18 cellular contexts compared by ENCODE assay signal in genomic region chr16:83409347-83409746, GRCh38.
DNase-seq lines count a peak whose midpoint lies in the region; ATAC-seq and TF ChIP-seq lines count a peak whose summit lies in the region.
"Had no signal": no experiment of that assay in that cellular context is flagged by ENCODE, and none has a peak within 500 bp of the region (broad histone marks: within the 10 kb centered on the region; RNA-seq: fewer than 3 reads in every experiment).

No MANE protein-coding gene starts in this region.

- intact Hi-C loops in esophagus muscularis mucosa (cut with DNase I) = no loop called here

- no peak overlapping the region for H3K4me3 Mint-ChIP-seq in WTC11
- H3K4me3 Mint-ChIP-seq: CD4-positive, CD25-positive, alpha-beta regulatory T cell; GM23338 had no signal

- H2BK5ac ChIP-seq in neuronal stem cell (ENCODE audit: low read length) = no peak overlapping the region

- POLR2A ChIA-PET in WTC11 (lab: Charles Lee) = no interaction called here

- no peak overlapping the region for H3K23ac ChIP-seq in neuronal stem cell (ENCODE audit: low read depth, low read length, poor library complexity)

- DNase-seq in COLO668 (lab: John Stamatoyannopoulos, UW; ENCODE audit: unreplicated experiment) = peak; percentile 8
- no peak for DNase-seq in WTC11 (ENCODE audit: low spot score)
- DNase-seq in esophagus muscularis mucosa (ENCODE audit: extremely low spot score) = peak; percentile 47
- peak; percentile 17 for DNase-seq in mucosa of gallbladder (ENCODE audit: low spot score)
- no peak for DNase-seq in T-helper 1 cell
- no peak for DNase-seq in neuronal stem cell (ENCODE audit: low spot score)
- DNase-seq: BE2C; Calu3; CD4-positive, CD25-positive, alpha-beta regulatory T cell; DMS 273 treated with DMSO at 0.1 percent for 48 hours; DMS79 treated with DMSO at 0.1 percent for 48 hours; EL; H7 had no signal

- ATAC-seq in WTC11 = no peak
- no peak for ATAC-seq in HG03460 (IDR thresholded peaks at IDR 0.05; ENCODE audit: unreplicated experiment)
- ATAC-seq: A549, GM23338, K562 had no signal

- H3K9me3 ChIP-seq in esophagus muscularis mucosa (no peaks in the 10 kb centered on the region), neuronal stem cell (replicated peaks in 1 of 2; ENCODE audit: control insufficient read depth in 2 of 2, insufficient read depth in 1 of 2, low read depth in 1 of 2, low read length in 2 of 2) (no peaks in the 10 kb centered on the region)
- H3K9me3 ChIP-seq: A549, BE2C had no signal

- H3K79me1 ChIP-seq in neuronal stem cell (ENCODE audit: low read depth, low read length) = no peaks in the 10 kb centered on the region

- H2AK5ac ChIP-seq in neuronal stem cell (ENCODE audit: low read depth, low read length) = no peak overlapping the region

- TF ChIP-seq CTCF in WTC11 (IDR thresholded peaks at IDR 0.05) = no peak
- TF ChIP-seq CTCF in esophagus muscularis mucosa (IDR thresholded peaks at IDR 0.05) = no peak

- no peak overlapping the region for H4K91ac ChIP-seq in neuronal stem cell (ENCODE audit: low read depth, low read length, poor library complexity)

- H3K4me3 ChIP-seq in esophagus muscularis mucosa (no peak overlapping the region), neuronal stem cell (ENCODE audit: low read length in 2 of 2) (no peak overlapping the region)
- H3K4me3 ChIP-seq: A549, GM23338, K562 had no signal

- H3K9ac ChIP-seq in neuronal stem cell (ENCODE audit: low read depth, low read length, poor library complexity) = no peak overlapping the region

- no peak overlapping the region for H2BK120ac ChIP-seq in neuronal stem cell (ENCODE audit: low read depth, low read length)

- no peak for TF ChIP-seq EP300 in esophagus muscularis mucosa (IDR thresholded peaks at IDR 0.05)

- no peaks in the 10 kb centered on the region; the same call in 1 of the 2 replicates for H3K27me3 Mint-ChIP-seq in WTC11 (ENCODE audit: low read depth)
- H3K27me3 Mint-ChIP-seq: CD4-positive, CD25-positive, alpha-beta regulatory T cell had no signal

- WGBS in esophagus muscularis mucosa = 82% methylated on average over 3 of the region's 3 CpGs
- WGBS in neuronal stem cell (ENCODE audit: extremely low coverage in 2 of 2, insufficient read length in 2 of 2, insufficient replicate concordance in 1 of 2), 2 donors = no CpG with 5 or more reads among the region's 3 CpGs

- no peak overlapping the region for H4K8ac ChIP-seq in neuronal stem cell (ENCODE audit: low read depth, low read length)

- H3K36me3 ChIP-seq in esophagus muscularis mucosa (no peaks in the 10 kb centered on the region), neuronal stem cell (replicated peaks in 1 of 2; ENCODE audit: control insufficient read depth in 2 of 2, insufficient read depth in 2 of 2, low read length in 2 of 2) (no peaks in the 10 kb centered on the region)
- H3K36me3 ChIP-seq: BE2C had no signal

- H2AFZ ChIP-seq in neuronal stem cell (ENCODE audit: low read length) = no peak overlapping the region
- H2AFZ ChIP-seq: GM23338 had no signal

- peaks cover 0 to 21% (median 0%) of the 10 kb centered on the region in 4 donors for H3K27me3 ChIP-seq in esophagus muscularis mucosa
- H3K27me3 ChIP-seq in neuronal stem cell (ENCODE audit: control insufficient read depth in 3 of 3, insufficient read depth in 3 of 3, low read depth in 1 of 3, low read length in 3 of 3) = peaks cover 0 to 3% (median 0%) of the 10 kb centered on the region in 3 experiments
- H3K27me3 ChIP-seq: BE2C had no signal

- H3K9me3 Mint-ChIP-seq in WTC11 = no peaks in the 10 kb centered on the region
- H3K9me3 Mint-ChIP-seq: GM23338 had no signal

- H3K27ac ChIP-seq in esophagus muscularis mucosa (replicated peaks in 1 of 4) (no peak overlapping the region), neuronal stem cell (replicated peaks; ENCODE audit: low read length) (no peak overlapping the region)
- H3K27ac ChIP-seq: A549, HL-60 had no signal

- H3K4me2 ChIP-seq in neuronal stem cell (ENCODE audit: insufficient read depth, low read length, poor library complexity, severe bottlenecking) = no peak overlapping the region
- H3K4me2 ChIP-seq: A549, GM23338 had no signal

- H3K36me3 Mint-ChIP-seq in WTC11 = no peaks in the 10 kb centered on the region
- H3K36me3 Mint-ChIP-seq: CD4-positive, CD25-positive, alpha-beta regulatory T cell had no signal

- no peak overlapping the region for H2BK15ac ChIP-seq in neuronal stem cell (ENCODE audit: low read length)

- no peak overlapping the region for H2BK12ac ChIP-seq in neuronal stem cell (ENCODE audit: low read length)

- H3K27ac Mint-ChIP-seq in WTC11 = no peak overlapping the region
- H3K27ac Mint-ChIP-seq: CD4-positive, CD25-positive, alpha-beta regulatory T cell; GM23338 had no signal

- CTCF ChIA-PET in WTC11 (lab: Charles Lee) = no interaction called here

- H3K4me1 Mint-ChIP-seq in WTC11 = no peaks in the 10 kb centered on the region
- H3K4me1 Mint-ChIP-seq: CD4-positive, CD25-positive, alpha-beta regulatory T cell; GM23338 had no signal

- no peak overlapping the region for H3K4ac ChIP-seq in neuronal stem cell (ENCODE audit: low read length)

- TF ChIP-seq POLR2A in esophagus muscularis mucosa (IDR thresholded peaks at IDR 0.05; ENCODE audit: low read depth) = no peak

- H3K4me1 ChIP-seq in esophagus muscularis mucosa = no peaks in the 10 kb centered on the region
- no peaks in the 10 kb centered on the region for H3K4me1 ChIP-seq in neuronal stem cell (ENCODE audit: control insufficient read depth in 2 of 2, insufficient read depth in 1 of 2, low read depth in 1 of 2, low read length in 2 of 2)
- H3K4me1 ChIP-seq: A549, BE2C had no signal

- no peak overlapping the region for H3K18ac ChIP-seq in neuronal stem cell (ENCODE audit: low read length)

- no peak overlapping the region for H3K14ac ChIP-seq in neuronal stem cell (ENCODE audit: low read length)

TF ChIP-seq in WTC11, 78 proteins besides CTCF, POLR2A, EP300 and RAD21:
- TF ChIP-seq OVOL2 (CRISPR knock-in tag; IDR thresholded peaks at IDR 0.05; ENCODE audit: borderline replicate concordance) (no peak), GABPB1 (CRISPR knock-in tag; IDR thresholded peaks at IDR 0.05) (0 out of 2 replicates have a peak, but pooled peaks have one; percentile 20), HMGA2 (CRISPR knock-in tag; IDR thresholded peaks at IDR 0.05) (no peak)
TF ChIP-seq in WTC11: peak in this region for 1.

Comparison
In these comparisons a context has a peak if more than half of its experiments do, and no peak if none do; other contexts are left out.
1. DNase-seq: peak in COLO668 (single experiment), esophagus muscularis mucosa (single experiment) and mucosa of gallbladder (single experiment); none in WTC11 (single experiment), T-helper 1 cell (0 of 5) and neuronal stem cell (single experiment).